8 cellular contexts compared by ENCODE assay signal in genomic region chr14:49633650-49634546, GRCh38. TPM values are rescaled to one million over a fixed set of nuclear protein-coding genes. Genes with fewer than 3 reads are reported as not detected.
DNase-seq lines count a peak whose midpoint lies in the region; ATAC-seq, FAIRE-seq and TF ChIP-seq lines count a peak whose summit lies in the region.

No MANE protein-coding gene starts in this region.

- POLR2A ChIA-PET in SK-N-SH (lab: Yijun Ruan, JAX) = interaction anchor here (0.6 to 2.6 kb wide), 8 partner anchors 13 to 229 kb away, joined by 3 to 27 read pairs (median 6); partner anchors contain the start of genes KLHDC2, LRR1, MGAT2 and POLE2

- H3K27me3 ChIP-seq in SK-N-SH (ENCODE audit: insufficient read depth) (no peaks in the 10 kb centered on the region), pancreas (no peaks in the 10 kb centered on the region), tibial artery (no peaks in the 10 kb centered on the region)

- H3K9me3 ChIP-seq in SK-N-SH = no peaks in the 10 kb centered on the region
- H3K9me3 ChIP-seq in pancreas = no peaks in the 10 kb centered on the region
- no peaks in the 10 kb centered on the region for H3K9me3 ChIP-seq in tibial artery

- peaks cover 49% of the 10 kb centered on the region for H3K4me1 Mint-ChIP-seq in activated naive CD8-positive, alpha-beta T cell (ENCODE audit: low read depth)

- peak overlapping the region; percentile 82 for H3K9ac ChIP-seq in SK-N-SH

- H4K20me1 ChIP-seq in SK-N-SH (ENCODE audit: insufficient read depth) = peaks cover 3% of the 10 kb centered on the region; the same call in 1 of the 2 replicates

- H3K4me3 Mint-ChIP-seq in activated naive CD8-positive, alpha-beta T cell = peak overlapping the region; percentile 98

- peaks cover 18% of the 10 kb centered on the region for H3F3A ChIP-seq in SK-N-SH (replicated peaks; ENCODE audit: insufficient read depth)

- TF ChIP-seq CTCF in GM12865 (IDR thresholded peaks at IDR 0.05; ENCODE audit: insufficient read depth, low read depth, low read length, missing control alignments) (peak; percentile 88), SK-N-SH (IDR thresholded peaks at IDR 0.05) (peak; percentile 90), pancreas (IDR thresholded peaks at IDR 0.05) (peak; percentile 66 to 74 (median 72)), tibial artery (IDR thresholded peaks at IDR 0.05) (peak; percentile 73 to 83)

- H3K9me2 ChIP-seq in SK-N-SH = no peaks in the 10 kb centered on the region

- peak overlapping the region; percentile 99 for H3K4me2 ChIP-seq in SK-N-SH

- peak overlapping the region; percentile 95 for H3K27ac Mint-ChIP-seq in activated naive CD8-positive, alpha-beta T cell

- TF ChIP-seq RAD21 in SK-N-SH (IDR thresholded peaks at IDR 0.05; ENCODE audit: low read length) = peak; percentile 77

- WGBS in SK-N-SH (ENCODE audit: low lambda C conversion rate) = under 1% methylated on average over 21 of the region's 99 CpGs
- WGBS in pancreas, 2 donors = 0% methylated on average over 83 to 99 of the region's 99 CpGs

- peaks cover 87% of the 10 kb centered on the region for H3K79me2 ChIP-seq in SK-N-SH (ENCODE audit: insufficient read depth)

- ATAC-seq in HG02623 (IDR thresholded peaks at IDR 0.05; ENCODE audit: unreplicated experiment) (peak; percentile 72), Right ventricle myocardium inferior (peak; percentile 97), pancreas (peak; percentile 86 to 96 (median 88))

- H3K27ac ChIP-seq in SK-N-SH (ENCODE audit: low read depth in 2 of 2, low read length in 1 of 2) = peak overlapping the region; percentile 94 to 95
- H3K27ac ChIP-seq in pancreas = peak overlapping the region; percentile 94 to 99 (median 98)
- peak overlapping the region; percentile 81 to 95 for H3K27ac ChIP-seq in tibial artery

- intact Hi-C loops in Right ventricle myocardium inferior (cut with DNase I) (loop anchor here (2.0 to 10.0 kb wide), 4 partner anchors 13 to 231 kb away; partner anchors contain the start of genes KLHDC1, KLHDC2, MGAT2 and RPL36AL), pancreas (cut with DNase I) (loop anchor here in 1 of 3 donors (5.0 kb wide), 1 partner anchor 133 kb away; the partner anchor contains the start of gene KLHDC2), tibial artery (cut with DNase I; ENCODE audit: low total_unique reads) (loop anchor here (2.0 to 10.0 kb wide), 4 partner anchors 58 to 481 kb away; partner anchors contain the start of genes KLHDC1, KLHDC2, NEMF and VCPKMT)

- peaks cover 4 to 7% of the 10 kb centered on the region in 2 experiments; a peak in 3 of 4 replicates for H3K4me1 ChIP-seq in SK-N-SH (ENCODE audit: control insufficient read depth in 1 of 2, insufficient read depth in 2 of 2, low read depth in 1 of 2, low read length in 1 of 2)
- H3K4me1 ChIP-seq in pancreas = peaks cover 9 to 25% (median 17%) of the 10 kb centered on the region in 3 donors
- H3K4me1 ChIP-seq in tibial artery = peaks cover 0 to 47% (median 25%) of the 10 kb centered on the region in 4 donors

- peaks cover 9% of the 10 kb centered on the region for H3K36me3 Mint-ChIP-seq in activated naive CD8-positive, alpha-beta T cell

- FAIRE-seq in pancreas (lab: Jason Lieb, UNC) = no peak

- H3K36me3 ChIP-seq in SK-N-SH (replicated peaks in 1 of 2; ENCODE audit: control insufficient read depth in 1 of 2, insufficient read depth in 2 of 2, low read length in 1 of 2) (peaks cover 12 to 21% of the 10 kb centered on the region in 2 experiments), pancreas (peaks cover 0 to 4% (median 0%) of the 10 kb centered on the region in 3 donors), tibial artery (peaks cover 0 to 12% (median 0%) of the 10 kb centered on the region in 3 donors)

- H3K27me3 Mint-ChIP-seq in activated naive CD8-positive, alpha-beta T cell = no peaks in the 10 kb centered on the region

- H3K9me3 Mint-ChIP-seq in activated naive CD8-positive, alpha-beta T cell (ENCODE audit: low read depth) = no peaks in the 10 kb centered on the region

- CTCF ChIA-PET in SK-N-SH (lab: Yijun Ruan, JAX) = interaction anchor here (0.6 to 3.8 kb wide), 37 partner anchors 8 to 232 kb away, joined by 3 to 39 read pairs (median 5); partner anchors contain the start of genes KLHDC2, LRR1, MGAT2 and NEMF

- H3K4me3 ChIP-seq in GM12865 (ENCODE audit: low read depth, low read length) = peak overlapping the region; percentile 100
- H3K4me3 ChIP-seq in SK-N-SH (ENCODE audit: low read depth in 2 of 2, low read length in 1 of 2) = peak overlapping the region; percentile 72 to 86
- peak overlapping the region; percentile 76 to 98 (median 92) for H3K4me3 ChIP-seq in pancreas
- H3K4me3 ChIP-seq in tibial artery = peak overlapping the region; percentile 73 to 88

- DNase-seq in GM12865 (ENCODE audit: low read depth) = peak; percentile 98
- peak; percentile 96 for DNase-seq in NCI-H1092 (lab: John Stamatoyannopoulos, UW)
- DNase-seq in SK-N-SH = peak; percentile 97
- peak; percentile 96 for DNase-seq in Right ventricle myocardium inferior (ENCODE audit: missing footprints)
- DNase-seq in pancreas = peak; percentile 93 to 97 (median 96)
- DNase-seq in tibial artery = peak; percentile 91 to 96

- peak overlapping the region; percentile 87 for H2AFZ ChIP-seq in SK-N-SH (ENCODE audit: low read depth)

- no peak for TF ChIP-seq EP300 in SK-N-SH (IDR thresholded peaks at IDR 0.05; ENCODE audit: borderline replicate concordance in 1 of 2, low read depth in 1 of 2, low read length in 1 of 2)

TF ChIP-seq in SK-N-SH, 30 proteins besides CTCF, POLR2A, EP300 and RAD21 (continues in another document):
- TF ChIP-seq REST (IDR thresholded peaks at IDR 0.05; ENCODE audit: low read depth, low read length) = peak; percentile 21; the same call in 1 of the 2 replicates
- TF ChIP-seq MXI1 (IDR thresholded peaks at IDR 0.05; ENCODE audit: low read depth, low read length) = peak; percentile 46
- no peak for TF ChIP-seq FOSL2 (IDR thresholded peaks at IDR 0.05; ENCODE audit: borderline replicate concordance, low read depth)
- TF ChIP-seq, protein P1, sequence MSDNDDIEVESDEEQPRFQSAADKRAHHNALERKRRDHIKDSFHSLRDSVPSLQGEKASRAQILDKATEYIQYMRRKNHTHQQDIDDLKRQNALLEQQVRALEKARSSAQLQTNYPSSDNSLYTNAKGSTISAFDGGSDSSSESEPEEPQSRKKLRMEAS (IDR thresholded peaks at IDR 0.05; ENCODE audit: low read depth) = peak; percentile 89

RNA-seq across cellular contexts. Expression of gene DNAAF2, which starts 1.1 kb away (rescaled TPM):
- 8.9 and 9.9 TPM in 2 replicates for polyA plus RNA-seq in SK-N-SH (2012; rRNA removed)
- polyA plus RNA-seq in SK-N-SH (2012; cell fraction: cytosol; rRNA removed) = 10.8 and 11.4 TPM in 2 replicates
- polyA plus RNA-seq in SK-N-SH (2012; cell fraction: nucleus; rRNA removed) = 5.8 and 9.6 TPM in 2 replicates
- total RNA-seq in Right ventricle myocardium inferior = 6.1 TPM
- 1 to 10 TPM; 3.3 to 5.4 (median 4.1) TPM for total RNA-seq in pancreas
- polyA plus RNA-seq in pancreas = 1 to 10 TPM; 3.2 to 4.8 TPM

RNA-seq across cellular contexts. Expression of gene MGAT2, which starts 13.3 kb away (rescaled TPM):
- polyA plus RNA-seq in SK-N-SH (2012; rRNA removed) (20.6 and 22.0 TPM in 2 replicates), pancreas (10 to 100 TPM in 1 of 2 donors, 1 to 10 TPM in 1; 8.9 to 12.0 TPM)
- polyA plus RNA-seq in SK-N-SH (2012; cell fraction: cytosol; rRNA removed) = 24.4 and 24.8 TPM in 2 replicates
- 9.3 and 9.7 TPM in 2 replicates for polyA plus RNA-seq in SK-N-SH (2012; cell fraction: nucleus; rRNA removed)
- total RNA-seq in Right ventricle myocardium inferior (10.8 TPM), pancreas (10 to 100 TPM; 13.1 to 26.7 (median 20.7) TPM)

RNA-seq across cellular contexts. Expression of gene RPL36AL, which starts 13.5 kb away (rescaled TPM):
- polyA plus RNA-seq in SK-N-SH (2012; rRNA removed) = 260 and 337 TPM in 2 replicates
- polyA plus RNA-seq in SK-N-SH (2012; cell fraction: cytosol; rRNA removed) = 446 and 755 TPM in 2 replicates
- polyA plus RNA-seq in SK-N-SH (2012; cell fraction: nucleus; rRNA removed) = 59.1 and 73.7 TPM in 2 replicates
- total RNA-seq in Right ventricle myocardium inferior = 138 TPM
- total RNA-seq in pancreas = 100 to 1,000 TPM in 5 of 6 donors, 10 to 100 TPM in 1; 81.3 to 219 (median 128) TPM
- 100 to 1,000 TPM; 361 to 388 TPM for polyA plus RNA-seq in pancreas

RNA-seq across cellular contexts. Expression of gene LRR1, which starts 35.2 kb away (rescaled TPM):
- 9.3 and 9.5 TPM in 2 replicates for polyA plus RNA-seq in SK-N-SH (2012; rRNA removed)
- polyA plus RNA-seq in SK-N-SH (2012; cell fraction: cytosol; rRNA removed) = 11.5 and 17.6 TPM in 2 replicates
- 3.7 and 4.5 TPM in 2 replicates for polyA plus RNA-seq in SK-N-SH (2012; cell fraction: nucleus; rRNA removed)
- total RNA-seq in Right ventricle myocardium inferior = 6.2 TPM
- 1 to 10 TPM; 2.7 to 7.2 (median 3.8) TPM for total RNA-seq in pancreas
- polyA plus RNA-seq in pancreas = 1 to 10 TPM; 2.5 to 5.9 TPM

RNA-seq across cellular contexts. Expression of gene RPS29, which starts 47.7 kb away (rescaled TPM):
- polyA plus RNA-seq in SK-N-SH (2012; rRNA removed) = 11,220 and 15,074 TPM in 2 replicates
- polyA plus RNA-seq in SK-N-SH (2012; cell fraction: cytosol; rRNA removed) = 14,126 and 18,473 TPM in 2 replicates
- polyA plus RNA-seq in SK-N-SH (2012; cell fraction: nucleus; rRNA removed) = 2,005 and 4,034 TPM in 2 replicates
- 918 TPM for total RNA-seq in Right ventricle myocardium inferior
- total RNA-seq in pancreas = 1,000 to 10,000 TPM in 1 of 6 donors, 100 to 1,000 TPM in 5; 551 to 1,011 (median 688) TPM
- 1,000 to 10,000 TPM in 1 of 2 donors, 100 to 1,000 TPM in 1; 722 to 2,449 TPM for polyA plus RNA-seq in pancreas

Comparison
In these comparisons a context has a peak if more than half of its experiments do, and no peak if none do; other contexts are left out.
1. Peak in every context shown above with its lines: DNase-seq, ATAC-seq, H3K4me3 ChIP-seq and H3K27ac ChIP-seq.